16 cellular contexts compared by ENCODE assay signal in genomic region chr4:16158504-16158852, GRCh38.
"Had no signal": no experiment of that assay in that cellular context is flagged by ENCODE, and none has a peak within 500 bp of the region (broad histone marks: within the 10 kb centered on the region; RNA-seq: fewer than 3 reads in every experiment).

No MANE protein-coding gene starts in this region.

- H3K27me3 ChIP-seq: heart right ventricle, left lung, tibial nerve had no signal

- H3K4me3 Mint-ChIP-seq: activated naive CD8-positive, alpha-beta T cell treated with anti-CD3 and anti-CD28 coated beads for 36 hours; activated T-cell treated with anti-CD3 and anti-CD28 coated beads, Interleukin-2, amount 50 U/mL, for 4 hours; stimulated activated effector memory CD8-positive, alpha-beta T cell treated with anti-CD3 and anti-CD28 coated beads, Interleukin-12 subunit alpha, Interleukin-12 subunit beta, amount 100 ng/mL, for 72 hours had no signal

- ATAC-seq: activated T-cell treated with anti-CD3 and anti-CD28 coated beads, Interleukin-2, amount 50 U/mL, for 4 hours; stimulated activated effector memory CD8-positive, alpha-beta T cell treated with anti-CD3 and anti-CD28 coated beads, Interleukin-12 subunit alpha, Interleukin-12 subunit beta, amount 100 ng/mL, for 72 hours had no signal

- H3K9me3 Mint-ChIP-seq: activated naive CD8-positive, alpha-beta T cell treated with anti-CD3 and anti-CD28 coated beads for 36 hours; activated T-cell treated with anti-CD3 and anti-CD28 coated beads, Interleukin-2, amount 50 U/mL, for 4 hours; stimulated activated effector memory CD8-positive, alpha-beta T cell treated with anti-CD3 and anti-CD28 coated beads, Interleukin-12 subunit alpha, Interleukin-12 subunit beta, amount 100 ng/mL, for 72 hours had no signal

- H3K9me3 ChIP-seq: left lung had no signal

- H3K27me3 Mint-ChIP-seq: activated naive CD8-positive, alpha-beta T cell treated with anti-CD3 and anti-CD28 coated beads for 36 hours had no signal

- H3K4me3 ChIP-seq: heart right ventricle, left lung, skin epidermis, tibial nerve had no signal

- H3K27ac ChIP-seq: heart right ventricle, left lung, parathyroid adenoma, skin epidermis had no signal

- DNase-seq: activated CD4-positive, alpha-beta T cell treated with anti-CD3 and anti-CD28 coated beads, Interleukin-2, amount 50 U/mL, for 4 hours; activated CD4-positive, CD25-positive, alpha-beta regulatory T cell treated with anti-CD3 and anti-CD28 coated beads, Interleukin-2, amount 50 U/mL, for 72 hours; activated effector memory CD4-positive, alpha-beta T cell treated with anti-CD3 and anti-CD28 coated beads, Interleukin-2, amount 50 U/mL, for 16 hours; activated naive CD8-positive, alpha-beta T cell treated with anti-CD3 and anti-CD28 coated beads for 36 hours; activated T-cell treated with anti-CD3 and anti-CD28 coated beads, Interleukin-2, amount 50 U/mL, for 4 hours; anterior cingulate cortex; effector CD4-positive, alpha-beta T cell; foreskin melanocyte; heart right ventricle; islet precursor cell; left lung; T-helper 2 cell had no signal

- H3K4me1 ChIP-seq: parathyroid adenoma had no signal

- H3K4me1 Mint-ChIP-seq: stimulated activated effector memory CD8-positive, alpha-beta T cell treated with anti-CD3 and anti-CD28 coated beads, Interleukin-12 subunit alpha, Interleukin-12 subunit beta, amount 100 ng/mL, for 72 hours had no signal

- H3K27ac Mint-ChIP-seq: activated naive CD8-positive, alpha-beta T cell treated with anti-CD3 and anti-CD28 coated beads for 36 hours; stimulated activated effector memory CD8-positive, alpha-beta T cell treated with anti-CD3 and anti-CD28 coated beads, Interleukin-12 subunit alpha, Interleukin-12 subunit beta, amount 100 ng/mL, for 72 hours had no signal
